In the genomic region with DNA sequence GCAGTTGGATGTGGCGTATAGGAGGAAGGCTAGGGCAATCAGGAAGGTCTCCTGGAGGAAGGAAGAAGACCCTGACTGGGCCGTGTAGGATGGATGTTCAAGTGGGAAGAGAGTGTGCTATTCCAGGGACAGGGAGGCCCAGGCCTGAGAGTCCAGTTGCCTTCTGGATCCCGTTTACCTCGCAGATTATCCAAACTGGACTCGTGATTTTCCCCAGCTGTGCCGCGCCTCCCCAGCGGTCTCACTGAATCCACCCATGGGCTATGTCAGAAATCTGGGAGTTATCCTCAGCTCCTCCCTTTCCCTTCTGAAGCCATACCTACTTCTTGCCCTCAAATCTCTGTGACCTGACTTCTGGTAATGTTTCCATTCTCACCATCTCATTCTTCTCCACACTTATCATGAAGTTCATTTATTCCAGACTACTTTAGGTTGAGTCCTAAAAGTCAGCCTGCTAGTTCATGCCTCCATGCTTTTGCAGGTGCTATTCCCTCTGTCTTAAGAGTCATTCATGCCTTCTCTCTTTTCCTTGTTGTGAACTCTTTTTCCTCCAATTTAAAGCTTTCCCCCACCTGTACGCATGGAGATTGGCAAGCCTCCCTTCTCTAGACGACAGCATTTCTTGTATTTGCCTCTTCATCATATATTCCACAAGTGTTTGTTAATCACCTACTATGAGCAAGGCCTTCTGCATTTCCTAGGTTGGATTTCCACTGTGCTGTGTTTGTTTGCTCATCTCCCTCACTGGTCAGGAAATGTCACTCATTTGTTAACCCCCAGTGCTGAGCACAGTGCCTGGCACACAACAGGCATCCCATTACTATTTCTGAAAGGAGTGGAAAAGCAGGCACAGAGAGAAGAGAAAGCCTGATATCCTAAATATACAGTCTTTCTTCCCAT, we compare ENCODE assay signal across 9 cellular contexts. TPM values are rescaled to one million over a fixed set of nuclear protein-coding genes. Genes with fewer than 3 reads are reported as not detected.
DNase-seq lines count a peak whose midpoint lies in the region; ATAC-seq and TF ChIP-seq lines count a peak whose summit lies in the region.
"Had no signal": no experiment of that assay in that cellular context is flagged by ENCODE, and none has a peak within 500 bp of the region (broad histone marks: within the 10 kb centered on the region; RNA-seq: fewer than 3 reads in every experiment).

No MANE protein-coding gene starts in this region.

- peaks cover 5% of the 10 kb centered on the region for H3K36me3 Mint-ChIP-seq in activated T-helper 17 cell treated with anti-CD3 and anti-CD28 coated beads, Interleukin-2, amount 50 U/mL, for 72 hours (ENCODE audit: low read depth)
- peaks cover 25% of the 10 kb centered on the region for H3K36me3 Mint-ChIP-seq in activated T-helper 2 cell treated with anti-CD3 and anti-CD28 coated beads, Interferon-gamma antibody, Interleukin-2, Interleukin-4, amounts not matched to agents 10 μg/mL and 5 μg/mL and 100 μg/mL, durations not matched to agents 14 hours and 24 hours and 36 hours (ENCODE audit: low read depth)
- peaks cover 4% of the 10 kb centered on the region for H3K36me3 Mint-ChIP-seq in endothelial cell (ENCODE audit: low read depth, unreplicated experiment)

- no peaks in the 10 kb centered on the region for H3K9me3 Mint-ChIP-seq in activated T-helper 17 cell treated with anti-CD3 and anti-CD28 coated beads, Interleukin-2, amount 50 U/mL, for 72 hours
- H3K9me3 Mint-ChIP-seq in activated T-helper 2 cell treated with anti-CD3 and anti-CD28 coated beads, Interferon-gamma antibody, Interleukin-2, Interleukin-4, amounts not matched to agents 10 μg/mL and 5 μg/mL and 100 μg/mL, durations not matched to agents 14 hours and 24 hours and 36 hours: peaks cover 2% of the 10 kb centered on the region
- H3K9me3 Mint-ChIP-seq in endothelial cell (ENCODE audit: unreplicated experiment): no peaks in the 10 kb centered on the region
- H3K9me3 Mint-ChIP-seq: activated naive CD4-positive, alpha-beta T cell treated with anti-CD3 and anti-CD28 coated beads, Interleukin-2, amount 50 U/mL, for 24 hours had no signal

- WGBS in iPS DF 6.9 (ENCODE audit: insufficient coverage, insufficient read length): no CpG with 5 or more reads among the region's 10 CpGs

- H3K27ac Mint-ChIP-seq in activated T-helper 17 cell treated with anti-CD3 and anti-CD28 coated beads, Interleukin-2, amount 50 U/mL, for 72 hours: no peak overlapping the region
- H3K27ac Mint-ChIP-seq in activated T-helper 2 cell treated with anti-CD3 and anti-CD28 coated beads, Interferon-gamma antibody, Interleukin-2, Interleukin-4, amounts not matched to agents 10 μg/mL and 5 μg/mL and 100 μg/mL, durations not matched to agents 14 hours and 24 hours and 36 hours: no peak overlapping the region
- no peak overlapping the region for H3K27ac Mint-ChIP-seq in endothelial cell (ENCODE audit: unreplicated experiment)

- H3K4me3 Mint-ChIP-seq in activated T-helper 17 cell treated with anti-CD3 and anti-CD28 coated beads, Interleukin-2, amount 50 U/mL, for 72 hours: no peak overlapping the region
- H3K4me3 Mint-ChIP-seq in activated T-helper 2 cell treated with anti-CD3 and anti-CD28 coated beads, Interferon-gamma antibody, Interleukin-2, Interleukin-4, amounts not matched to agents 10 μg/mL and 5 μg/mL and 100 μg/mL, durations not matched to agents 14 hours and 24 hours and 36 hours (ENCODE audit: low read depth): no peak overlapping the region
- H3K4me3 Mint-ChIP-seq in endothelial cell (ENCODE audit: unreplicated experiment): no peak overlapping the region
- H3K4me3 Mint-ChIP-seq: activated naive CD4-positive, alpha-beta T cell treated with anti-CD3 and anti-CD28 coated beads, Interleukin-2, amount 50 U/mL, for 24 hours had no signal

- H3K4me3 ChIP-seq in iPS DF 6.9 (ENCODE audit: low read length): peak overlapping the region; percentile 56; the same call in 1 of the 2 replicates

- H3K4me1 ChIP-seq in iPS DF 6.9 (ENCODE audit: control insufficient read depth, insufficient read depth, low read length): no peaks in the 10 kb centered on the region

- no peaks in the 10 kb centered on the region for H3K9me3 ChIP-seq in iPS DF 6.9 (ENCODE audit: control insufficient read depth, insufficient read depth, low read length)

- H3K36me3 ChIP-seq in iPS DF 6.9 (ENCODE audit: control insufficient read depth, insufficient read depth, low read length): no peaks in the 10 kb centered on the region; the same call in 1 of the 2 replicates

- H3K27me3 ChIP-seq in iPS DF 6.9 (ENCODE audit: control insufficient read depth, insufficient read depth, low read length): no peaks in the 10 kb centered on the region

- no peak for TF ChIP-seq CTCF in endothelial cell (IDR thresholded peaks at IDR 0.05; ENCODE audit: unreplicated experiment)

- intact Hi-C loops in activated T-helper 2 cell treated with anti-CD3 and anti-CD28 coated beads, Interferon-gamma antibody, Interleukin-2, Interleukin-4, amounts not matched to agents 10 μg/mL and 5 μg/mL and 100 μg/mL, durations not matched to agents 14 hours and 24 hours and 36 hours (cut with micrococcal nuclease): loop anchor here (10.0 kb wide), 2 partner anchors 339 to 779 kb away; a partner anchor contains a TSS

- peak; percentile 0 for ATAC-seq in GM21737 (IDR thresholded peaks at IDR 0.05; ENCODE audit: unreplicated experiment)
- ATAC-seq in activated T-helper 17 cell treated with anti-CD3 and anti-CD28 coated beads, Interleukin-2, amount 50 U/mL, for 72 hours (replicated peaks): peak; percentile 34
- ATAC-seq in stimulated activated naive CD8-positive, alpha-beta T cell treated with anti-CD3 and anti-CD28 coated beads, Interleukin-15, Interleukin-2, amounts not matched to agents 100 U/mL and 50 U/mL, for 24 hours: peak; percentile 14

- DNase-seq in iPS DF 6.9 (ENCODE audit: low read depth, low spot score) (no peak), cerebellar cortex (ENCODE audit: low spot score) (no peak), NCI-H524 (lab: John Stamatoyannopoulos, UW) (no peak), endothelial cell (ENCODE audit: low spot score) (no peak)
- DNase-seq in stimulated activated naive CD8-positive, alpha-beta T cell treated with anti-CD3 and anti-CD28 coated beads, Interleukin-15, Interleukin-2, amounts not matched to agents 100 U/mL and 50 U/mL, for 24 hours: no peak
- no peak for DNase-seq in activated T-helper 2 cell treated with anti-CD3 and anti-CD28 coated beads, Interferon-gamma antibody, Interleukin-2, Interleukin-4, amounts not matched to agents 10 μg/mL and 5 μg/mL and 100 μg/mL, durations not matched to agents 14 hours and 24 hours and 36 hours (ENCODE audit: low spot score)

- H3K27me3 Mint-ChIP-seq in activated T-helper 17 cell treated with anti-CD3 and anti-CD28 coated beads, Interleukin-2, amount 50 U/mL, for 72 hours: no peaks in the 10 kb centered on the region
- H3K27me3 Mint-ChIP-seq in activated T-helper 2 cell treated with anti-CD3 and anti-CD28 coated beads, Interferon-gamma antibody, Interleukin-2, Interleukin-4, amounts not matched to agents 10 μg/mL and 5 μg/mL and 100 μg/mL, durations not matched to agents 14 hours and 24 hours and 36 hours (ENCODE audit: low read depth): no peaks in the 10 kb centered on the region
- H3K27me3 Mint-ChIP-seq in endothelial cell (ENCODE audit: unreplicated experiment): peaks cover 13% of the 10 kb centered on the region
- H3K27me3 Mint-ChIP-seq: activated naive CD4-positive, alpha-beta T cell treated with anti-CD3 and anti-CD28 coated beads, Interleukin-2, amount 50 U/mL, for 24 hours had no signal

- H3K4me1 Mint-ChIP-seq in activated T-helper 17 cell treated with anti-CD3 and anti-CD28 coated beads, Interleukin-2, amount 50 U/mL, for 72 hours: peaks cover 18% of the 10 kb centered on the region
- H3K4me1 Mint-ChIP-seq in activated T-helper 2 cell treated with anti-CD3 and anti-CD28 coated beads, Interferon-gamma antibody, Interleukin-2, Interleukin-4, amounts not matched to agents 10 μg/mL and 5 μg/mL and 100 μg/mL, durations not matched to agents 14 hours and 24 hours and 36 hours (ENCODE audit: low read depth): peaks cover 38% of the 10 kb centered on the region
- peaks cover 50% of the 10 kb centered on the region for H3K4me1 Mint-ChIP-seq in endothelial cell (ENCODE audit: unreplicated experiment)
- H3K4me1 Mint-ChIP-seq: activated naive CD4-positive, alpha-beta T cell treated with anti-CD3 and anti-CD28 coated beads, Interleukin-2, amount 50 U/mL, for 24 hours had no signal

- H3K27ac ChIP-seq in iPS DF 6.9 (ENCODE audit: low read length): no peak overlapping the region

RNA-seq across cellular contexts. Expression of a gene that starts 2.7 kb away (rescaled TPM):
- 10 to 100 TPM in 1 of 2 donors, 1 to 10 TPM in 1; 1.8 to 14.3 TPM for total RNA-seq in activated T-helper 17 cell treated with anti-CD3 and anti-CD28 coated beads, Interleukin-2, amount 50 U/mL, for 72 hours
- 3.2 and 4.1 TPM in 2 replicates for total RNA-seq in activated T-helper 2 cell treated with anti-CD3 and anti-CD28 coated beads, Interferon-gamma antibody, Interleukin-2, Interleukin-4, amounts not matched to agents 10 μg/mL and 5 μg/mL and 100 μg/mL, durations not matched to agents 14 hours and 24 hours and 36 hours
- 10.1 TPM for total RNA-seq in endothelial cell (ENCODE audit: unreplicated experiment)
